In the genomic region with DNA sequence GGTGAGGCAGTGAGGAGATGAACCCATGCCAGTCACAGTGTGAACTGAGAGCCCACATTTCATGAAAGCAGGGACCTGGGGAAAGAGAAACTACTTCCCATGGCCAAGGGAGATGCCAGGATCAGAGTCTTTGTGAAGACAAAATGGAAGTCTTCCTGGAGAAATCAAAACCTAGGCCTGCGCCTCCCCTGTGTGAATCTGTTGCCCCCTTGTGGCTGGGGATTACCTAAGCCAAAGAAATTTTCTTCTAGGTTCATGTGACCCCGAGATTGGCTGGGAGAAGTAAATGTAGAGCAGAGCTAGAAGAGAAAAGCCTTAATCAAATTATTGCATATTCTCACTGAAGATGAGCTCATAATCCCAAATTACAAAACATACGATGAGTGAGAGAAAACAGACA, we compare ENCODE assay signal across 10 cellular contexts.
DNase-seq lines count a peak whose midpoint lies in the region; ATAC-seq lines count a peak whose summit lies in the region.
"Had no signal": no experiment of that assay in that cellular context is flagged by ENCODE, and none has a peak within 500 bp of the region (broad histone marks: within the 10 kb centered on the region; RNA-seq: fewer than 3 reads in every experiment).

No MANE protein-coding gene starts in this region.

- no peaks in the 10 kb centered on the region for H3K4me1 Mint-ChIP-seq in natural killer cell treated with Interleukin-12 subunit alpha and Interleukin-12 subunit beta and Interleukin-15 and Interleukin-18, amount 100 ng/mL, for 72 hours (ENCODE audit: low read depth in 2 of 2)

- H3K4me3 ChIP-seq in SJCRH30: no peak overlapping the region
- H3K4me3 ChIP-seq: skin epidermis had no signal

- H3K27ac Mint-ChIP-seq in natural killer cell treated with Interleukin-12 subunit alpha and Interleukin-12 subunit beta and Interleukin-15 and Interleukin-18, amount 100 ng/mL, for 72 hours: no peak overlapping the region

- no peaks in the 10 kb centered on the region for H3K36me3 Mint-ChIP-seq in natural killer cell treated with Interleukin-12 subunit alpha and Interleukin-12 subunit beta and Interleukin-15 and Interleukin-18, amount 100 ng/mL, for 72 hours

- no peaks in the 10 kb centered on the region for H3K9me3 Mint-ChIP-seq in natural killer cell treated with Interleukin-12 subunit alpha and Interleukin-12 subunit beta and Interleukin-15 and Interleukin-18, amount 100 ng/mL, for 72 hours

- ATAC-seq in GM19463 (IDR thresholded peaks at IDR 0.05; ENCODE audit: unreplicated experiment): no peak
- ATAC-seq in natural killer cell treated with Interleukin-12 subunit alpha and Interleukin-12 subunit beta and Interleukin-15 and Interleukin-18, amount 100 ng/mL, for 72 hours: no peak

- peaks cover 26 to 58% of the 10 kb centered on the region in 2 donors for H3K27me3 Mint-ChIP-seq in natural killer cell treated with Interleukin-12 subunit alpha and Interleukin-12 subunit beta and Interleukin-15 and Interleukin-18, amount 100 ng/mL, for 72 hours

- no peaks in the 10 kb centered on the region for H3K27me3 ChIP-seq in SJCRH30

- DNase-seq in Daoy (ENCODE audit: low read depth) (peak; percentile 39), HT-29 (ENCODE audit: low spot score) (peak; percentile 35), SJCRH30 (peak; percentile 61 to 74), iPS-NIHi7 (ENCODE audit: extremely low spot score) (peak; percentile 48), NCI-H128 (lab: John Stamatoyannopoulos, UW; ENCODE audit: unreplicated experiment) (no peak)
- DNase-seq in activated effector memory CD4-positive, alpha-beta T cell treated with Interleukin-2 at 50 U/mL for 16 hours: no peak
- DNase-seq in natural killer cell treated with Interleukin-12 subunit alpha and Interleukin-12 subunit beta and Interleukin-15 and Interleukin-18, amount 100 ng/mL, for 72 hours (ENCODE audit: low spot score): no peak
- DNase-seq: NCI-H1048 had no signal

- H3K4me3 Mint-ChIP-seq in natural killer cell treated with Interleukin-12 subunit alpha and Interleukin-12 subunit beta and Interleukin-15 and Interleukin-18, amount 100 ng/mL, for 72 hours: no peak overlapping the region

- peak overlapping the region; percentile 79 for H3K27ac ChIP-seq in SJCRH30

- H3K4me1 ChIP-seq in SJCRH30: peaks cover 55% of the 10 kb centered on the region

- H3K9me3 ChIP-seq in SJCRH30 (replicated peaks): no peaks in the 10 kb centered on the region; the same call in 1 of the 2 replicates

- no peaks in the 10 kb centered on the region; the same call in 1 of the 2 replicates for H3K36me3 ChIP-seq in SJCRH30

Comparison
In these comparisons a context has a peak if more than half of its experiments do, and no peak if none do; other contexts are left out.
1. DNase-seq: peak in Daoy (single experiment), HT-29 (single experiment), SJCRH30 (2 of 2) and iPS-NIHi7 (single experiment); none in activated effector memory CD4-positive, alpha-beta T cell treated with Interleukin-2 at 50 U/mL for 16 hours (single experiment), NCI-H128 (single experiment) and natural killer cell treated with Interleukin-12 subunit alpha and Interleukin-12 subunit beta and Interleukin-15 and Interleukin-18, amount 100 ng/mL, for 72 hours (single experiment).